In genomic region chr10:79981356-79981672, GRCh38 we compare ENCODE assay signal across 9 cellular contexts. TPM values are rescaled to one million over a fixed set of nuclear protein-coding genes. Genes with fewer than 3 reads are reported as not detected.
DNase-seq lines count a peak whose midpoint lies in the region; ATAC-seq, FAIRE-seq and TF ChIP-seq lines count a peak whose summit lies in the region.
"Had no signal": no experiment of that assay in that cellular context is flagged by ENCODE, and none has a peak within 500 bp of the region (broad histone marks: within the 10 kb centered on the region; RNA-seq: fewer than 3 reads in every experiment).

No MANE protein-coding gene starts in this region.

- no peaks in the 10 kb centered on the region for H3K27me3 ChIP-seq in Peyer's patch

- H3K27ac Mint-ChIP-seq in nephron, result peak overlapping the region in 2 of 3 experiments; percentile 1 to 5

- DNase-seq in AG10803 (ENCODE audit: low read depth) (no peak), Peyer's patch (peak in 1 of 3 donors; percentile 49), urothelium cell line (ENCODE audit: low spot score) (no peak), HCEC 1CT (no peak)

- H3K4me1 Mint-ChIP-seq in nephron, result peaks cover 12% of the 10 kb centered on the region

- TF ChIP-seq POLR2A in Peyer's patch (IDR thresholded peaks at IDR 0.05), result no peak

- H3K4me3 ChIP-seq in AG10803 (ENCODE audit: low read length), result peak overlapping the region; percentile 64
- H3K4me3 ChIP-seq in Peyer's patch, result peak overlapping the region; percentile 28 to 68 (median 51)

- H3K36me3 Mint-ChIP-seq in nephron (ENCODE audit: low read depth), result no peaks in the 10 kb centered on the region

- H3K4me3 Mint-ChIP-seq in nephron, result peak overlapping the region; percentile 75 to 85 (median 76)

- peaks cover 0 to 21% (median 2%) of the 10 kb centered on the region in 4 donors for H3K4me1 ChIP-seq in Peyer's patch

- H3K27me3 Mint-ChIP-seq in nephron (ENCODE audit: low read depth), result peaks cover 45% of the 10 kb centered on the region

- TF ChIP-seq CTCF in AG10803 (conservative IDR thresholded peaks at IDR 0.05; ENCODE audit: low read length) (no peak), Peyer's patch (IDR thresholded peaks at IDR 0.05) (no peak), nephron (IDR thresholded peaks at IDR 0.05; ENCODE audit: unreplicated experiment in 3 of 3) (no peak)

- peak; percentile 33 for ATAC-seq in esophagus mucosa
- no peak for ATAC-seq in GM19467 (IDR thresholded peaks at IDR 0.05; ENCODE audit: unreplicated experiment)
- ATAC-seq in HG02884 (IDR thresholded peaks at IDR 0.05; ENCODE audit: unreplicated experiment), result no peak

- FAIRE-seq in urothelium cell line (lab: Jason Lieb, UNC), result no peak

- H3K9me3 ChIP-seq in Peyer's patch, result no peaks in the 10 kb centered on the region

- H3K36me3 ChIP-seq in Peyer's patch, result no peaks in the 10 kb centered on the region

- H3K27ac ChIP-seq in Peyer's patch, result peak overlapping the region in 1 of 4 donors; percentile 76

- peaks cover 6% of the 10 kb centered on the region for H3K9me3 Mint-ChIP-seq in nephron

RNA-seq across cellular contexts. Expression of gene SFTPD, which starts 32.4 kb away (rescaled TPM):
- total RNA-seq in Peyer's patch, result not detected
- total RNA-seq in esophagus mucosa, result 2.0 TPM
- total RNA-seq: M059J had no signal
